Comparison of ENCODE assay signal across 10 cellular contexts in genomic region chr2:121284424-121285076, GRCh38. TPM values are rescaled to one million over a fixed set of nuclear protein-coding genes. Genes with fewer than 3 reads are reported as not detected.
DNase-seq lines count a peak whose midpoint lies in the region; TF ChIP-seq lines count a peak whose summit lies in the region.
"Had no signal": no experiment of that assay in that cellular context is flagged by ENCODE, and none has a peak within 500 bp of the region (broad histone marks: within the 10 kb centered on the region; RNA-seq: fewer than 3 reads in every experiment).

No MANE protein-coding gene starts in this region.

- peak overlapping the region; percentile 53 for H3K4me2 ChIP-seq in osteoblast (ENCODE audit: insufficient read depth, low read length)

- H3K36me3 ChIP-seq in osteoblast (ENCODE audit: insufficient read depth, low read length): no peaks in the 10 kb centered on the region
- H3K36me3 ChIP-seq: SJSA1 had no signal

- H3K9me3 ChIP-seq in osteoblast (ENCODE audit: low read depth, low read length): no peaks in the 10 kb centered on the region
- H3K9me3 ChIP-seq: SJSA1 had no signal

- peaks cover 41% of the 10 kb centered on the region for H3K27me3 ChIP-seq in osteoblast (ENCODE audit: insufficient read depth, low read length)

- no peak for TF ChIP-seq CTCF in epithelial cell of esophagus (IDR thresholded peaks at IDR 0.05; ENCODE audit: insufficient read depth, low read depth, low read length, missing control alignments)
- no peak for TF ChIP-seq CTCF in osteoblast (IDR thresholded peaks at IDR 0.05; ENCODE audit: extremely low read depth, low read depth, low read length)

- H3K4me3 ChIP-seq in epithelial cell of esophagus (ENCODE audit: low read length): peak overlapping the region; percentile 84
- peak overlapping the region; percentile 35 for H3K4me3 ChIP-seq in osteoblast (ENCODE audit: insufficient read depth, low read length)
- H3K4me3 ChIP-seq: SJSA1 had no signal

- DNase-seq in DMS 273 (lab: John Stamatoyannopoulos, UW; ENCODE audit: unreplicated experiment) (peak; percentile 72), DMS 273 treated with DMSO at 0.1 percent for 48 hours (lab: John Stamatoyannopoulos, UW) (no peak), NCI-H2171 (lab: John Stamatoyannopoulos, UW) (peak; percentile 47), epithelial cell of esophagus (ENCODE audit: low read depth) (peak; percentile 15), osteoblast (ENCODE audit: insufficient read length, low spot score, missing footprints) (peak; percentile 88), GM19238 (ENCODE audit: insufficient read length, low spot score) (no peak), DMS114 treated with DMSO at 0.1 percent for 48 hours (lab: John Stamatoyannopoulos, UW; ENCODE audit: unreplicated experiment) (no peak), cortex of kidney (lab: John Stamatoyannopoulos, UW) (no peak)

- peak overlapping the region; percentile 41 for H2AFZ ChIP-seq in osteoblast (ENCODE audit: low read length)

- no peak overlapping the region for H3K27ac ChIP-seq in osteoblast (ENCODE audit: low read depth, low read length)
- H3K27ac ChIP-seq: 22Rv1, SJSA1 had no signal

- H4K20me1 ChIP-seq in osteoblast (ENCODE audit: insufficient read depth, low read length): no peaks in the 10 kb centered on the region

- no peaks in the 10 kb centered on the region for H3K4me1 ChIP-seq in osteoblast (ENCODE audit: insufficient read depth, low read length)

- no peaks in the 10 kb centered on the region for H3K79me2 ChIP-seq in osteoblast (ENCODE audit: insufficient read depth, low read length)

RNA-seq across cellular contexts. Expression of gene TFCP2L1, which starts 0.5 kb away (rescaled TPM):
- under 0.01 TPM in 1 of 2 replicates, not detected in the other for total RNA-seq in osteoblast
- total RNA-seq: SJSA1 had no signal

Comparison
In these comparisons a context has a peak if more than half of its experiments do, and no peak if none do; other contexts are left out.
1. DNase-seq: peak in DMS 273 (single experiment), NCI-H2171 (single experiment), epithelial cell of esophagus (single experiment) and osteoblast (single experiment); none in DMS 273 treated with DMSO at 0.1 percent for 48 hours (single experiment), GM19238 (single experiment), DMS114 treated with DMSO at 0.1 percent for 48 hours (single experiment) and cortex of kidney (single experiment).